Comparison of ENCODE assay signal across 17 cellular contexts in genomic region chr10:100811752-100812750, GRCh38.
"Had no signal": no experiment of that assay in that cellular context is flagged by ENCODE, and none has a peak within 500 bp of the region (broad histone marks: within the 10 kb centered on the region; RNA-seq: fewer than 3 reads in every experiment).

No MANE protein-coding gene starts in this region.

- H3K9me3 ChIP-seq: adrenal gland had no signal

- H3K4me1 Mint-ChIP-seq: activated CD4-positive, alpha-beta T cell treated with anti-CD3 and anti-CD28 coated beads, Interleukin-2, amount 10 ng/mL, durations not matched to agents 7 days and 5 days; activated naive CD4-positive, alpha-beta T cell treated with anti-CD3 and anti-CD28 coated beads, Interleukin-2, amount 10 ng/mL, durations not matched to agents 7 days and 5 days; activated naive CD8-positive, alpha-beta T cell treated with anti-CD3 and anti-CD28 coated beads, Interleukin-2, amount 10 ng/mL, durations not matched to agents 7 days and 5 days; T-cell had no signal

- DNase-seq: activated CD4-positive, alpha-beta memory T cell treated with anti-CD3 and anti-CD28 coated beads for 36 hours; activated CD4-positive, alpha-beta T cell treated with anti-CD3 and anti-CD28 coated beads, Interleukin-2, amount 10 ng/mL, durations not matched to agents 7 days and 5 days; activated CD4-positive, CD25-positive, alpha-beta regulatory T cell; activated CD8-positive, alpha-beta memory T cell treated with anti-CD3 and anti-CD28 coated beads for 24 hours; activated gamma-delta T cell treated with Interleukin-2 at 50 U/mL for 16 hours; activated naive CD4-positive, alpha-beta T cell treated with anti-CD3 and anti-CD28 coated beads, Interleukin-2, amount 10 ng/mL, durations not matched to agents 7 days and 5 days; activated naive CD8-positive, alpha-beta T cell treated with anti-CD3 and anti-CD28 coated beads, Interleukin-2, amount 10 ng/mL, durations not matched to agents 7 days and 5 days; activated T-cell treated with anti-CD3 and anti-CD28 coated beads, Interleukin-2, amount 50 U/mL, for 4 hours; NCI-H1092; NCI-H2029; NCI-H345; NCI-H510A; NCI-H526 treated with DMSO at 0.1 percent for 48 hours; SIG-M5; T-cell had no signal

- H3K4me1 ChIP-seq: adrenal gland had no signal

- ATAC-seq: activated T-cell treated with anti-CD3 and anti-CD28 coated beads, Interleukin-2, amount 50 U/mL, for 4 hours; T-cell had no signal

- H3K27ac ChIP-seq: adrenal gland, VCaP had no signal

- H3K36me3 ChIP-seq: adrenal gland had no signal

- H3K27ac Mint-ChIP-seq: activated CD4-positive, alpha-beta memory T cell treated with anti-CD3 and anti-CD28 coated beads for 36 hours; activated CD4-positive, alpha-beta T cell treated with anti-CD3 and anti-CD28 coated beads, Interleukin-2, amount 10 ng/mL, durations not matched to agents 7 days and 5 days; activated naive CD4-positive, alpha-beta T cell treated with anti-CD3 and anti-CD28 coated beads, Interleukin-2, amount 10 ng/mL, durations not matched to agents 7 days and 5 days; activated naive CD8-positive, alpha-beta T cell treated with anti-CD3 and anti-CD28 coated beads, Interleukin-2, amount 10 ng/mL, durations not matched to agents 7 days and 5 days had no signal

- H3K4me3 Mint-ChIP-seq: activated CD4-positive, alpha-beta memory T cell treated with anti-CD3 and anti-CD28 coated beads for 36 hours; activated CD4-positive, alpha-beta T cell treated with anti-CD3 and anti-CD28 coated beads, Interleukin-2, amount 10 ng/mL, durations not matched to agents 7 days and 5 days; activated naive CD4-positive, alpha-beta T cell treated with anti-CD3 and anti-CD28 coated beads, Interleukin-2, amount 10 ng/mL, durations not matched to agents 7 days and 5 days; activated naive CD8-positive, alpha-beta T cell treated with anti-CD3 and anti-CD28 coated beads, Interleukin-2, amount 10 ng/mL, durations not matched to agents 7 days and 5 days; activated T-cell treated with anti-CD3 and anti-CD28 coated beads, Interleukin-2, amount 50 U/mL, for 4 hours; T-cell had no signal

- H3K36me3 Mint-ChIP-seq: activated CD4-positive, alpha-beta memory T cell treated with anti-CD3 and anti-CD28 coated beads for 36 hours; activated naive CD4-positive, alpha-beta T cell treated with anti-CD3 and anti-CD28 coated beads, Interleukin-2, amount 10 ng/mL, durations not matched to agents 7 days and 5 days; activated naive CD8-positive, alpha-beta T cell treated with anti-CD3 and anti-CD28 coated beads, Interleukin-2, amount 10 ng/mL, durations not matched to agents 7 days and 5 days; T-cell had no signal

- H3K4me3 ChIP-seq: adrenal gland had no signal

- H3K9me3 Mint-ChIP-seq: activated CD4-positive, alpha-beta memory T cell treated with anti-CD3 and anti-CD28 coated beads for 36 hours; activated CD4-positive, alpha-beta T cell treated with anti-CD3 and anti-CD28 coated beads, Interleukin-2, amount 10 ng/mL, durations not matched to agents 7 days and 5 days; activated naive CD4-positive, alpha-beta T cell treated with anti-CD3 and anti-CD28 coated beads, Interleukin-2, amount 10 ng/mL, durations not matched to agents 7 days and 5 days; activated naive CD8-positive, alpha-beta T cell treated with anti-CD3 and anti-CD28 coated beads, Interleukin-2, amount 10 ng/mL, durations not matched to agents 7 days and 5 days; activated T-cell treated with anti-CD3 and anti-CD28 coated beads, Interleukin-2, amount 50 U/mL, for 4 hours; T-cell had no signal
